In genomic region chr3:108103040-108103751, GRCh38 we compare ENCODE assay signal across 22 cellular contexts. TPM values are rescaled to one million over a fixed set of nuclear protein-coding genes. Genes with fewer than 3 reads are reported as not detected.
DNase-seq lines count a peak whose midpoint lies in the region; ATAC-seq, FAIRE-seq and TF ChIP-seq lines count a peak whose summit lies in the region.
"Had no signal": no experiment of that assay in that cellular context is flagged by ENCODE, and none has a peak within 500 bp of the region (broad histone marks: within the 10 kb centered on the region; RNA-seq: fewer than 3 reads in every experiment).

No MANE protein-coding gene starts in this region.

- H4K20me1 ChIP-seq in BLaER1 treated with 17β-estradiol and CSF1 and Interleukin-3, amounts not matched to agents 10 nM and 100 nM, result no peaks in the 10 kb centered on the region
- no peaks in the 10 kb centered on the region for H4K20me1 ChIP-seq in K562 (replicated peaks; ENCODE audit: control insufficient read depth, insufficient read depth, low read length)

- H3K36me3 ChIP-seq in BLaER1 treated with 17β-estradiol and CSF1 and Interleukin-3, amounts not matched to agents 10 nM and 100 nM, result no peaks in the 10 kb centered on the region
- no peaks in the 10 kb centered on the region for H3K36me3 ChIP-seq in K562 (ENCODE audit: control insufficient read depth, insufficient read depth, low read length)
- H3K36me3 ChIP-seq: SJSA1 had no signal

- H3K9me1 ChIP-seq in K562 (ENCODE audit: control insufficient read depth, insufficient read depth, low read length), result no peaks in the 10 kb centered on the region

- no peaks in the 10 kb centered on the region for H3K79me2 ChIP-seq in K562 (ENCODE audit: control insufficient read depth, insufficient read depth, low read length)

- no peak overlapping the region for H3K4me3 ChIP-seq in BLaER1 treated with 17β-estradiol and CSF1 and Interleukin-3, amounts not matched to agents 10 nM and 100 nM
- no peak overlapping the region for H3K4me3 ChIP-seq in NB4 (ENCODE audit: low read depth, low read length)
- H3K4me3 ChIP-seq in K562, result no peak overlapping the region
- H3K4me3 ChIP-seq: SJSA1, testis had no signal

- no peak overlapping the region for H3K4me3 Mint-ChIP-seq in mesothelial cell of epicardium
- H3K4me3 Mint-ChIP-seq: activated CD4-positive, alpha-beta T cell treated with anti-CD3 and anti-CD28 coated beads, Interleukin-2, amount 10 ng/mL, durations not matched to agents 24 days and 14 days; activated naive CD8-positive, alpha-beta T cell treated with anti-CD3 and anti-CD28 coated beads, Interleukin-2, amount 50 U/mL, for 24 hours; CD4-positive, CD25-positive, alpha-beta regulatory T cell; dendritic cell treated with granulocyte-macrophage colony-stimulating factor and Interleukin-4, amounts not matched to agents 40 ng/mL and 50 ng/mL, for 4 days; T-helper 2 cell treated with Interferon-gamma antibody and Interleukin-4, amounts not matched to agents 5 μg/mL and 100 μg/mL, for 36 hours had no signal

- POLR2A ChIA-PET in K562 (lab: Yijun Ruan, JAX), result no interaction called here

- BruUV-seq in K562 (replicated peaks; lab: Mats Ljungman, UMichigan), result no TSS peak

- intact Hi-C loops in K562 (cut with micrococcal nuclease), result loop anchor here (10.0 kb wide), 1 partner anchor 98 kb away; no protein-coding TSS in a partner anchor

- H3K9me3 ChIP-seq in BLaER1 treated with 17β-estradiol and CSF1 and Interleukin-3, amounts not matched to agents 10 nM and 100 nM (replicated peaks in 1 of 11), result no peaks in the 10 kb centered on the region
- H3K9me3 ChIP-seq in K562 (replicated peaks; ENCODE audit: control insufficient read depth, insufficient read depth, low read depth, low read length), result no peaks in the 10 kb centered on the region
- H3K9me3 ChIP-seq: SJSA1, testis had no signal

- peak overlapping the region in 8 of 11 experiments; percentile 3 to 83 (median 56); a peak in 12 of 22 replicates for H3K27ac ChIP-seq in BLaER1 treated with 17β-estradiol and CSF1 and Interleukin-3, amounts not matched to agents 10 nM and 100 nM
- peak overlapping the region; percentile 76 for H3K27ac ChIP-seq in K562 (ENCODE audit: extremely low read depth, low read depth, low read length)
- H3K27ac ChIP-seq: SJSA1, testis had no signal

- no peaks in the 10 kb centered on the region for H3K36me3 Mint-ChIP-seq in mesothelial cell of epicardium
- H3K36me3 Mint-ChIP-seq: CD4-positive, CD25-positive, alpha-beta regulatory T cell had no signal

- peaks cover 45 to 66% (median 58%) of the 10 kb centered on the region in 10 experiments for H3K4me1 ChIP-seq in BLaER1 treated with 17β-estradiol and CSF1 and Interleukin-3, amounts not matched to agents 10 nM and 100 nM
- H3K4me1 ChIP-seq in K562 (replicated peaks in 1 of 2; ENCODE audit: control insufficient read depth in 2 of 2, insufficient read depth in 2 of 2, low read length in 2 of 2), result peaks cover 24 to 75% of the 10 kb centered on the region in 2 experiments
- H3K4me1 ChIP-seq: testis had no signal

- TF ChIP-seq POLR2A in NB4 (IDR thresholded peaks at IDR 0.05; ENCODE audit: extremely low read depth, insufficient read length) (no peak), K562 (conservative IDR thresholded peaks at IDR 0.05) (no peak)

- no peaks in the 10 kb centered on the region for H3K27me3 ChIP-seq in BLaER1 treated with 17β-estradiol and CSF1 and Interleukin-3, amounts not matched to agents 10 nM and 100 nM
- H3K27me3 ChIP-seq in K562 (ENCODE audit: control insufficient read depth in 2 of 2, insufficient read depth in 2 of 2, low read length in 2 of 2), result no peaks in the 10 kb centered on the region
- H3K27me3 ChIP-seq: SJSA1, testis had no signal

- H3K4me1 Mint-ChIP-seq in mesothelial cell of epicardium, result peaks cover 47% of the 10 kb centered on the region

- H3K27ac Mint-ChIP-seq in mesothelial cell of epicardium, result peak overlapping the region; percentile 59
- H3K27ac Mint-ChIP-seq: activated T-helper 2 cell treated with anti-CD3 and anti-CD28 coated beads, Interferon-gamma antibody, Interleukin-2, Interleukin-4, amounts not matched to agents 10 μg/mL and 5 μg/mL and 100 μg/mL, durations not matched to agents 14 hours and 24 hours and 36 hours; dendritic cell treated with granulocyte-macrophage colony-stimulating factor and Interleukin-4, amounts not matched to agents 40 ng/mL and 50 ng/mL, for 4 days; T-helper 2 cell treated with Interferon-gamma antibody and Interleukin-4, amounts not matched to agents 5 μg/mL and 100 μg/mL, for 36 hours had no signal

- in situ Hi-C loops in K562 (cut with MboI), result no loop called here

- WGBS in K562 (ENCODE audit: insufficient coverage, low coverage, missing lambda C conversion rate), result 19% methylated on average over 5 of the region's 7 CpGs

- FAIRE-seq in K562 (lab: Jason Lieb, UNC), result no peak

- H3K27me3 Mint-ChIP-seq in mesothelial cell of epicardium (ENCODE audit: low read depth), result no peaks in the 10 kb centered on the region
- H3K27me3 Mint-ChIP-seq: activated naive CD8-positive, alpha-beta T cell treated with anti-CD3 and anti-CD28 coated beads, Interleukin-2, amount 50 U/mL, for 24 hours; CD4-positive, CD25-positive, alpha-beta regulatory T cell had no signal

- CTCF ChIA-PET in K562 (lab: Yijun Ruan, JAX; ENCODE audit: low intra/inter-chr PET ratio), result no interaction called here

- H2AFZ ChIP-seq in K562 (ENCODE audit: low read depth, low read length), result peak overlapping the region; percentile 18; the same call in 1 of the 2 replicates

- DNase-seq in NB4 (ENCODE audit: low read depth) (peak; percentile 65), K562 (ENCODE audit: extremely low read depth in 1 of 4, low spot score in 3 of 4) (peak; percentile 26 to 53 (median 36)), mesothelial cell of epicardium (ENCODE audit: low spot score in 2 of 2, unreplicated experiment in 2 of 2) (no peak)
- DNase-seq: activated naive CD8-positive, alpha-beta T cell treated with anti-CD3 and anti-CD28 coated beads, Interleukin-2, amount 50 U/mL, for 24 hours; CD4-positive, CD25-positive, alpha-beta regulatory T cell; hippocampal formation; NCI-H1105 treated with DMSO at 0.1 percent for 48 hours; NCI-H2171; NCI-H748 treated with DMSO at 0.1 percent for 48 hours; stimulated activated CD4-positive, alpha-beta T cell treated with anti-CD3 and anti-CD28 coated beads, Interleukin-12 subunit alpha, Interleukin-12 subunit beta, amount 100 ng/mL, for 4 hours; testis had no signal

- TF ChIP-seq EP300 in K562 (IDR thresholded peaks at IDR 0.05; ENCODE audit: low read length), result no peak

- TF ChIP-seq RAD21 in K562 (CRISPR knock-in tag; conservative IDR thresholded peaks at IDR 0.05 in 1 of 2, IDR thresholded peaks at IDR 0.05 in 1 of 2), result no peak

- no peak overlapping the region for H3K9ac ChIP-seq in BLaER1 treated with 17β-estradiol and CSF1 and Interleukin-3, amounts not matched to agents 10 nM and 100 nM
- H3K9ac ChIP-seq in K562 (ENCODE audit: insufficient read depth in 1 of 2, low read depth in 2 of 2, low read length in 2 of 2), result no peak overlapping the region

- peak overlapping the region in 10 of 11 experiments; percentile 41 to 90 (median 82); a peak in 15 of 22 replicates for H3K4me2 ChIP-seq in BLaER1 treated with 17β-estradiol and CSF1 and Interleukin-3, amounts not matched to agents 10 nM and 100 nM
- peak overlapping the region; percentile 67; the same call in 1 of the 2 replicates for H3K4me2 ChIP-seq in K562 (ENCODE audit: insufficient read depth, low read length)

- TF ChIP-seq CTCF in NB4 (IDR thresholded peaks at IDR 0.05; ENCODE audit: low read depth, low read length) (no peak), K562 (IDR thresholded peaks at IDR 0.05 in 2 of 3, conservative IDR thresholded peaks at IDR 0.05 in 1 of 3; ENCODE audit: insufficient read depth in 2 of 3, low read depth in 1 of 3, low read length in 3 of 3) (no peak), mesothelial cell of epicardium (IDR thresholded peaks at IDR 0.05; ENCODE audit: unreplicated experiment) (no peak)

- no peaks in the 10 kb centered on the region for H3K9me3 Mint-ChIP-seq in mesothelial cell of epicardium
- H3K9me3 Mint-ChIP-seq: activated naive CD8-positive, alpha-beta T cell treated with anti-CD3 and anti-CD28 coated beads, Interleukin-2, amount 50 U/mL, for 24 hours; activated T-helper 2 cell treated with anti-CD3 and anti-CD28 coated beads, Interferon-gamma antibody, Interleukin-2, Interleukin-4, amounts not matched to agents 10 μg/mL and 5 μg/mL and 100 μg/mL, durations not matched to agents 14 hours and 24 hours and 36 hours; dendritic cell treated with granulocyte-macrophage colony-stimulating factor and Interleukin-4, amounts not matched to agents 40 ng/mL and 50 ng/mL, for 4 days; T-helper 2 cell treated with Interferon-gamma antibody and Interleukin-4, amounts not matched to agents 5 μg/mL and 100 μg/mL, for 36 hours had no signal

- peak; percentile 18; the same call in 2 of the 3 replicates for ATAC-seq in K562
- no peak for ATAC-seq in HG02981 (IDR thresholded peaks at IDR 0.05; ENCODE audit: unreplicated experiment)
- no peak for ATAC-seq in GM21825 (IDR thresholded peaks at IDR 0.05; ENCODE audit: unreplicated experiment)
- no peak for ATAC-seq in GM21737 (IDR thresholded peaks at IDR 0.05; ENCODE audit: unreplicated experiment)
- ATAC-seq in GM18867 (IDR thresholded peaks at IDR 0.05; ENCODE audit: unreplicated experiment), result no peak
- ATAC-seq: activated naive CD8-positive, alpha-beta T cell treated with anti-CD3 and anti-CD28 coated beads, Interleukin-2, amount 50 U/mL, for 24 hours; Panc1 had no signal

TF ChIP-seq in K562, 482 proteins besides CTCF, POLR2A, EP300 and RAD21 (continues in another document):
- TF ChIP-seq NCOR1 (IDR thresholded peaks at IDR 0.05), result no peak
- TF ChIP-seq CHCHD3 (CRISPR knock-in tag; IDR thresholded peaks at IDR 0.05), result no peak

RNA-seq across cellular contexts. Expression of gene CD47, which starts 12.4 kb away (rescaled TPM):
- 23.7 and 67.2 TPM in 2 replicates for total RNA-seq in K562 (2011; cell fraction: chromatin; rRNA removed; ENCODE audit: low replicate concordance)
- 12.6 and 14.2 TPM in 2 replicates for total RNA-seq in K562 (2011; cell fraction: nucleolus; rRNA removed)
- 44.8 and 62.4 TPM in 2 replicates for total RNA-seq in K562 (2011; cell fraction: nucleoplasm; rRNA removed)
- total RNA-seq in K562 (2014; rRNA removed) (21.3 and 24.3 TPM in 2 replicates), K562 (2014; rRNA removed; fragmentation: Illumina TruSeq; extraction: Trizol) (54.4 and 64.0 TPM in 2 replicates), K562 (2015; rRNA removed; fragmentation: Illumina TruSeq; extraction: Trizol) (38.5 and 41.5 TPM in 2 replicates), K562 (2021) (36.2 and 36.3 TPM in 2 replicates), mesothelial cell of epicardium (174 to 178 TPM (median 176 TPM) in 3 replicates)
- polyA plus RNA-seq in K562 (2011; rRNA removed) (27.5 and 62.6 TPM in 2 replicates), K562 (2014; fragmentation: Illumina TruSeq; extraction: Trizol) (36.3 and 38.1 TPM in 2 replicates), K562 (2014; fragmentation: Nextera tagmentation; extraction: Ambion mirVana) (10 to 100 TPM; 10.2 to 14.9 TPM), K562 (2014; rRNA removed) (29.8 and 38.7 TPM in 2 replicates)
- polyA plus RNA-seq in K562 (2011; cell fraction: cytosol; rRNA removed), result 15.3 and 38.6 TPM in 2 replicates
- 22.4 and 32.0 TPM in 2 replicates for polyA plus RNA-seq in K562 (2011; cell fraction: nucleus; rRNA removed)
- 42.9 and 74.0 TPM in 2 replicates for polyA plus RNA-seq in K562 (2012)
- polyA minus RNA-seq in K562 (2011; rRNA and poly(A)+ RNA removed), result 28.5 and 46.2 TPM in 2 replicates
- 8.7 and 22.3 TPM in 2 replicates for polyA minus RNA-seq in K562 (2011; cell fraction: cytosol; rRNA and poly(A)+ RNA removed)
- 19.5 and 38.5 TPM in 2 replicates for polyA minus RNA-seq in K562 (2011; cell fraction: nucleus; rRNA and poly(A)+ RNA removed)

Comparison
In these comparisons a context has a peak if more than half of its experiments do, and no peak if none do; other contexts are left out.
1. DNase-seq: peak in NB4 (single experiment) and K562 (4 of 4); none in mesothelial cell of epicardium (0 of 2).